1 cellular context compared by ENCODE assay signal in genomic region chr20:51715028-51715872, GRCh38.
TF ChIP-seq lines count a peak whose summit lies in the region.

No MANE protein-coding gene starts in this region.

TF ChIP-seq in GM23338, 12 proteins besides CTCF, POLR2A, EP300 and RAD21 (continued from another document):
- no peak for TF ChIP-seq ZNF462 (CRISPR knock-in tag; IDR thresholded peaks at IDR 0.05)
- TF ChIP-seq POLR2AphosphoS5 (IDR thresholded peaks at IDR 0.05; ENCODE audit: low read depth) = no peak
- no peak for TF ChIP-seq STAT1 (IDR thresholded peaks at IDR 0.05; ENCODE audit: unreplicated experiment)
